ENCODE assay signal across 9 cellular contexts in genomic region chr11:118921121-118921928, GRCh38. TPM values are rescaled to one million over a fixed set of nuclear protein-coding genes. Genes with fewer than 3 reads are reported as not detected.
DNase-seq lines count a peak whose midpoint lies in the region; ATAC-seq and TF ChIP-seq lines count a peak whose summit lies in the region.
"Had no signal": no experiment of that assay in that cellular context is flagged by ENCODE, and none has a peak within 500 bp of the region (broad histone marks: within the 10 kb centered on the region; RNA-seq: fewer than 3 reads in every experiment).

No MANE protein-coding gene starts in this region.

- WGBS in mesodermal cell (ENCODE audit: insufficient coverage in 2 of 2), 2 experiments: 3 to 9% methylated on average over 5 to 9 of the region's 13 CpGs

- H3K36me3 Mint-ChIP-seq in Caco-2 (ENCODE audit: insufficient read depth, unreplicated experiment): peaks cover 70% of the 10 kb centered on the region

- H3K4me1 ChIP-seq in Caco-2: peaks cover 75% of the 10 kb centered on the region
- peaks cover 70 to 80% of the 10 kb centered on the region in 2 donors for H3K4me1 ChIP-seq in duodenal mucosa (ENCODE audit: control insufficient read depth in 1 of 2, insufficient read depth in 2 of 2, low read length in 2 of 2)
- peaks cover 69% of the 10 kb centered on the region for H3K4me1 ChIP-seq in mesodermal cell (ENCODE audit: control insufficient read depth, insufficient read depth, low read length, poor library complexity, severe bottlenecking)

- H3K4me3 ChIP-seq in Caco-2 (ENCODE audit: low read depth, low read length) (peak overlapping the region; percentile 11), duodenal mucosa (ENCODE audit: low read depth in 1 of 2, low read length in 2 of 2) (peak overlapping the region; percentile 97 to 98), mesodermal cell (ENCODE audit: extremely low read depth, insufficient read depth, low read length, poor library complexity, severe bottlenecking) (peak overlapping the region; percentile 99)

- H3K4me3 Mint-ChIP-seq in Caco-2 (ENCODE audit: unreplicated experiment): peak overlapping the region; percentile 78

- H3K4me1 Mint-ChIP-seq in Caco-2 (ENCODE audit: low read depth, unreplicated experiment): peaks cover 64% of the 10 kb centered on the region

- BruUV-seq in Caco-2 (replicated peaks; lab: Mats Ljungman, UMichigan): no TSS peak

- CTCF ChIA-PET in Caco-2 (lab: Charles Lee): interaction anchor here (1.0 to 1.2 kb wide), 3 partner anchors 8 to 130 kb away, joined by 3 to 11 read pairs (median 5); partner anchors contain the start of gene DDX6

- H3K9me3 ChIP-seq in Caco-2 (no peaks in the 10 kb centered on the region), duodenal mucosa (ENCODE audit: control insufficient read depth in 1 of 2, low read length in 2 of 2) (no peaks in the 10 kb centered on the region), mesodermal cell (ENCODE audit: control insufficient read depth, low read length) (no peaks in the 10 kb centered on the region)

- peak overlapping the region; percentile 91 to 96 for H3K9ac ChIP-seq in duodenal mucosa (ENCODE audit: low read depth in 1 of 2, low read length in 2 of 2)
- H3K9ac ChIP-seq: KMS-11 had no signal

- H3K27ac ChIP-seq in duodenal mucosa (ENCODE audit: low read depth, low read length): peak overlapping the region; percentile 93
- peak overlapping the region; percentile 96 for H3K27ac ChIP-seq in mesodermal cell (ENCODE audit: low read depth, low read length, severe bottlenecking)
- H3K27ac ChIP-seq: KMS-11 had no signal

- DNase-seq in Caco-2 (peak; percentile 91 to 94), ureter (ENCODE audit: low spot score) (peak; percentile 78), GDM1 (lab: John Stamatoyannopoulos, UW) (no peak)
- no peak for DNase-seq in central memory CD4-positive, alpha-beta T cell

- H3K27me3 ChIP-seq in Caco-2 (replicated peaks; ENCODE audit: control insufficient read depth, insufficient read depth, low read length) (no peaks in the 10 kb centered on the region), duodenal mucosa (ENCODE audit: control insufficient read depth in 1 of 2, insufficient read depth in 2 of 2, low read length in 2 of 2) (no peaks in the 10 kb centered on the region)

- H3K9me3 Mint-ChIP-seq in Caco-2 (ENCODE audit: unreplicated experiment): no peaks in the 10 kb centered on the region

- POLR2A ChIA-PET in Caco-2 (lab: Charles Lee): no interaction called here

- no peaks in the 10 kb centered on the region for H3K36me3 ChIP-seq in Caco-2 (ENCODE audit: control insufficient read depth, insufficient read depth, low read length)
- no peaks in the 10 kb centered on the region for H3K36me3 ChIP-seq in duodenal mucosa (ENCODE audit: control insufficient read depth in 1 of 2, insufficient read depth in 2 of 2, low read length in 2 of 2)
- peaks cover 13% of the 10 kb centered on the region for H3K36me3 ChIP-seq in mesodermal cell (ENCODE audit: control insufficient read depth, insufficient read depth, low read length)

- H3K27ac Mint-ChIP-seq in Caco-2 (ENCODE audit: unreplicated experiment): peak overlapping the region; percentile 100

- TF ChIP-seq CTCF in Caco-2 (IDR thresholded peaks at IDR 0.05; ENCODE audit: insufficient read depth in 1 of 2, low read depth in 1 of 2, low read length in 1 of 2, severe bottlenecking in 1 of 2, unreplicated experiment in 1 of 2): no peak

- ATAC-seq in HG03439 (IDR thresholded peaks at IDR 0.05; ENCODE audit: unreplicated experiment): no peak

- H3K27me3 Mint-ChIP-seq in Caco-2 (ENCODE audit: insufficient read depth, unreplicated experiment): no peaks in the 10 kb centered on the region

- intact Hi-C loops in Caco-2 (cut with micrococcal nuclease; ENCODE audit: unreplicated experiment): no loop called here

TF ChIP-seq in PFSK-1, 5 proteins besides CTCF, POLR2A, EP300 and RAD21:
- no peak for TF ChIP-seq REST (IDR thresholded peaks at IDR 0.05; ENCODE audit: insufficient read depth in 1 of 2, low read depth in 2 of 2, low read length in 2 of 2)
- 0 out of 2 replicates have a peak, but pooled peaks have one; percentile 34 for TF ChIP-seq SIN3A (IDR thresholded peaks at IDR 0.05; ENCODE audit: borderline replicate concordance, insufficient read depth, low read length)
- TF ChIP-seq FOXP2 (optimal IDR thresholded peaks at IDR 0.05; ENCODE audit: borderline replicate concordance, extremely low read depth, extremely low read length, insufficient read depth): no peak
- TF ChIP-seq TAF1 (IDR thresholded peaks at IDR 0.05; ENCODE audit: borderline replicate concordance, insufficient read depth, low read length): no peak
- no peak for TF ChIP-seq POLR2AphosphoS5 (IDR thresholded peaks at IDR 0.05; ENCODE audit: low read depth, low read length)

RNA-seq across cellular contexts. Expression of gene BCL9L, which starts 4.4 kb away (rescaled TPM):
- total RNA-seq in Caco-2 (2022) (186 and 203 TPM in 2 replicates), ureter (87.8 TPM)
- polyA plus RNA-seq in PFSK-1 (2012; ENCODE audit: insufficient read length, low read depth): 32.5 TPM
- polyA plus RNA-seq in mesodermal cell (2013, experiment 1 of 2): 31.3 TPM
- polyA plus RNA-seq in mesodermal cell (2013, experiment 2 of 2): 31.9 TPM

RNA-seq across cellular contexts. Expression of gene UPK2, which starts 34.8 kb away (rescaled TPM):
- 1.8 and 3.5 TPM in 2 replicates for total RNA-seq in Caco-2 (2022)
- polyA plus RNA-seq in PFSK-1 (2012; ENCODE audit: insufficient read length, low read depth): not detected
- not detected for polyA plus RNA-seq in mesodermal cell (2013, experiment 1 of 2)
- polyA plus RNA-seq in mesodermal cell (2013, experiment 2 of 2): 0.35 TPM
- 240 TPM for total RNA-seq in ureter

RNA-seq across cellular contexts. Expression of gene CXCR5, which starts 37.6 kb away (rescaled TPM):
- not detected in 2 replicates for total RNA-seq in Caco-2 (2022)
- polyA plus RNA-seq in PFSK-1 (2012; ENCODE audit: insufficient read length, low read depth): not detected
- not detected for polyA plus RNA-seq in mesodermal cell (2013, experiment 1 of 2)
- polyA plus RNA-seq in mesodermal cell (2013, experiment 2 of 2): not detected
- total RNA-seq in ureter: not detected

RNA-seq across cellular contexts. Expression of gene FOXR1, which starts 50.2 kb away (rescaled TPM):
- not detected in 2 replicates for total RNA-seq in Caco-2 (2022)
- not detected for polyA plus RNA-seq in PFSK-1 (2012; ENCODE audit: insufficient read length, low read depth)
- not detected for polyA plus RNA-seq in mesodermal cell (2013, experiment 1 of 2)
- polyA plus RNA-seq in mesodermal cell (2013, experiment 2 of 2): not detected
- total RNA-seq in ureter: not detected

Comparison
In these comparisons a context has a peak if more than half of its experiments do, and no peak if none do; other contexts are left out.
1. DNase-seq: peak in Caco-2 (2 of 2) and ureter (single experiment); none in GDM1 (single experiment) and central memory CD4-positive, alpha-beta T cell (single experiment).
2. H3K4me3 ChIP-seq: peak in every context shown above with its lines; median percentile 99 in mesodermal cell; 98 in duodenal mucosa; 11 in Caco-2.
3. RNA of gene UPK2, which starts 34.8 kb away (total RNA-seq): 240 TPM in ureter (single experiment); 1.8 to 3.5 TPM in Caco-2; every median in the first group is over 10 times any median in the second.